ENCODE assay signal across 9 cellular contexts in the genomic region with DNA sequence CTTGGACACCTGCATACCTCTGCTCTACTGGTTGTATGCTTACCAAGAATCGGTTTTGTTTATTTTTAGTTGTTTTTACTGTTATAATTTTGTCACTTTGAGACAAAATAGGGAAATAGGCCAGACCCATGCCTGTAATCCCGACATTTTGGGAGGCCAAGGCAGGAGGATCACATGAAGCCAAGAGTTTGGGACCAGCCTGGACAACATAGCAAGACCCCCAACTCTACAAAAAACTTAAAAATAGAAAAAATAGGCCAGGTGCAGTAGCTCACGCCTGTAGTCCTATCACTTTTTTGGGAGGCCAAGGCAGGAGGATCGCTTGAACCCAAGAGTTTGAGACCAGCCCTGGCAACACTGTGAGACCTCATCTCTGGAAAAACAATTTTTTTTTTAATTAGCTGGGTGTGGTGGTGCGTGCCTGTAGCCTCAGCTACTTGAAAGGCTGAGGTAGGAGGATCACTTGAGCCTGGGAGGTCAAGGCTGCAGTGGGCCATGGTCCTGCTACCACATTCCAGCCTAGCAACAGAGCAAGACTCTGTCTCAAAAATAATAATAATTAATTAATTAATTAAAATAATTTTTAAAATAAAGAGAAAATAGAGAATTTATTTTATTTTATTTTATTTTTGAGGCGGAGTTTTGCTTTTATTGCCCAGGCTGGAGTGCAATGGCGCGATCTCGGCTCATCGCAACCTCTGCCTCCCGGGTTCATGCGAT. TPM values are rescaled to one million over a fixed set of nuclear protein-coding genes. Genes with fewer than 3 reads are reported as not detected.
DNase-seq lines count a peak whose midpoint lies in the region; ATAC-seq, FAIRE-seq and TF ChIP-seq lines count a peak whose summit lies in the region.
"Had no signal": no experiment of that assay in that cellular context is flagged by ENCODE, and none has a peak within 500 bp of the region (broad histone marks: within the 10 kb centered on the region; RNA-seq: fewer than 3 reads in every experiment).

No MANE protein-coding gene starts in this region.

- peaks cover 11% of the 10 kb centered on the region for H4K20me1 ChIP-seq in OCI-LY3 (ENCODE audit: insufficient read depth, low read length)

- no peak for ATAC-seq in CD4-positive, CD25-positive, alpha-beta regulatory T cell (ENCODE audit: low read depth in 2 of 2)
- ATAC-seq in HG03196 (IDR thresholded peaks at IDR 0.05; ENCODE audit: unreplicated experiment) (no peak), HG03159 (IDR thresholded peaks at IDR 0.05; ENCODE audit: unreplicated experiment) (no peak), HG03432 (IDR thresholded peaks at IDR 0.05; ENCODE audit: unreplicated experiment) (no peak)

- TF ChIP-seq CTCF in OCI-LY3 (IDR thresholded peaks at IDR 0.05; ENCODE audit: low read depth, low read length) (no peak), epithelial cell of proximal tubule (conservative IDR thresholded peaks at IDR 0.05; ENCODE audit: low read depth, low read length) (no peak)

- H3K9ac ChIP-seq in OCI-LY3 (ENCODE audit: low read length) (no peak overlapping the region), rectal smooth muscle tissue (ENCODE audit: low read length) (no peak overlapping the region)

- peaks cover 27% of the 10 kb centered on the region for H3K4me1 ChIP-seq in CD4-positive, CD25-positive, alpha-beta regulatory T cell (ENCODE audit: control insufficient read depth, insufficient read depth, low read length, poor library complexity, severe bottlenecking)
- H3K4me1 ChIP-seq in OCI-LY3 (ENCODE audit: low read length) (peaks cover 12% of the 10 kb centered on the region), rectal smooth muscle tissue (ENCODE audit: control insufficient read depth, insufficient read depth, low read length) (no peaks in the 10 kb centered on the region)

- peaks cover 38% of the 10 kb centered on the region for H3K79me2 ChIP-seq in OCI-LY3 (ENCODE audit: low read length)

- no peaks in the 10 kb centered on the region for H3K9me3 Mint-ChIP-seq in CD4-positive, CD25-positive, alpha-beta regulatory T cell

- peak overlapping the region; percentile 79; the same call in 1 of the 2 replicates for H3K4me2 ChIP-seq in OCI-LY3 (ENCODE audit: low read length)

- no peak for DNase-seq in CD4-positive, CD25-positive, alpha-beta regulatory T cell
- DNase-seq in epithelial cell of proximal tubule (ENCODE audit: low read depth) (no peak), frontal cortex (ENCODE audit: low spot score in 2 of 2) (no peak)
- DNase-seq: stimulated activated CD4-positive, alpha-beta T cell treated with anti-CD3 and anti-CD28 coated beads, Interleukin-4, amount 100 ng/mL, for 24 hours had no signal

- no peaks in the 10 kb centered on the region for H3K36me3 ChIP-seq in CD4-positive, CD25-positive, alpha-beta regulatory T cell (ENCODE audit: control insufficient read depth, insufficient read depth, low read length)
- H3K36me3 ChIP-seq in OCI-LY3 (replicated peaks; ENCODE audit: low read depth, low read length) (peaks cover 3% of the 10 kb centered on the region), rectal smooth muscle tissue (ENCODE audit: control insufficient read depth, insufficient read depth, low read length) (no peaks in the 10 kb centered on the region)

- no peaks in the 10 kb centered on the region for H3K9me3 ChIP-seq in CD4-positive, CD25-positive, alpha-beta regulatory T cell (ENCODE audit: control insufficient read depth in 2 of 2, low read length in 2 of 2)
- H3K9me3 ChIP-seq in OCI-LY3 (ENCODE audit: insufficient read depth, low read length): no peaks in the 10 kb centered on the region

- H3K27me3 ChIP-seq in CD4-positive, CD25-positive, alpha-beta regulatory T cell (ENCODE audit: control insufficient read depth, insufficient read depth, low read length): peaks cover 5% of the 10 kb centered on the region
- no peaks in the 10 kb centered on the region for H3K27me3 ChIP-seq in OCI-LY3 (ENCODE audit: low read depth, low read length)
- no peaks in the 10 kb centered on the region for H3K27me3 ChIP-seq in rectal smooth muscle tissue (ENCODE audit: control insufficient read depth, insufficient read depth, low read length)

- H3K36me3 Mint-ChIP-seq in CD4-positive, CD25-positive, alpha-beta regulatory T cell: no peaks in the 10 kb centered on the region

- H2AFZ ChIP-seq in OCI-LY3 (ENCODE audit: low read depth, low read length): no peak overlapping the region

- H3K27ac ChIP-seq in CD4-positive, CD25-positive, alpha-beta regulatory T cell (ENCODE audit: insufficient read depth, low read length, poor library complexity, severe bottlenecking): no peak overlapping the region
- H3K27ac ChIP-seq in OCI-LY3 (ENCODE audit: low read length) (no peak overlapping the region), rectal smooth muscle tissue (ENCODE audit: low read depth, low read length) (peak overlapping the region; percentile 82)

- H3K4me3 Mint-ChIP-seq in CD4-positive, CD25-positive, alpha-beta regulatory T cell: peak overlapping the region; percentile 66 to 97 (median 96)

- H3K27me3 Mint-ChIP-seq in CD4-positive, CD25-positive, alpha-beta regulatory T cell: peaks cover 6% of the 10 kb centered on the region

- FAIRE-seq in frontal cortex (lab: Jason Lieb, UNC): no peak

- peaks cover 5 to 40% (median 29%) of the 10 kb centered on the region in 4 donors for H3K4me1 Mint-ChIP-seq in CD4-positive, CD25-positive, alpha-beta regulatory T cell

- no peak overlapping the region for H3K27ac Mint-ChIP-seq in CD4-positive, CD25-positive, alpha-beta regulatory T cell

- no peak overlapping the region for H3K4me3 ChIP-seq in CD4-positive, CD25-positive, alpha-beta regulatory T cell (ENCODE audit: low read depth, low read length)
- H3K4me3 ChIP-seq in OCI-LY3 (ENCODE audit: low read length) (peak overlapping the region; percentile 96; the same call in 1 of the 2 replicates), epithelial cell of proximal tubule (ENCODE audit: low read depth, low read length) (peak overlapping the region; percentile 93), rectal smooth muscle tissue (ENCODE audit: low read length) (peak overlapping the region; percentile 90)

RNA-seq across cellular contexts. Expression of gene MRPS35, which starts 1.3 kb away (rescaled TPM):
- 17.8 TPM for total RNA-seq in CD4-positive, CD25-positive, alpha-beta regulatory T cell
- polyA plus RNA-seq in CD4-positive, CD25-positive, alpha-beta regulatory T cell: 10 to 100 TPM; 67.1 to 74.2 (median 67.2) TPM
- total RNA-seq in epithelial cell of proximal tubule: 64.8 and 71.0 TPM in 2 replicates
- 89.3 TPM for total RNA-seq in frontal cortex

RNA-seq across cellular contexts. Expression of gene REP15, which starts 13.1 kb away (rescaled TPM):
- not detected for total RNA-seq in CD4-positive, CD25-positive, alpha-beta regulatory T cell
- under 1 TPM in 1 of 4 donors, not detected in 3; 0.56 TPM for polyA plus RNA-seq in CD4-positive, CD25-positive, alpha-beta regulatory T cell
- total RNA-seq in epithelial cell of proximal tubule: 3.6 TPM in 1 of 2 replicates, not detected in the other
- 0.82 TPM for total RNA-seq in frontal cortex
